In genomic region chr6:79077680-79078056, GRCh38 we compare ENCODE assay signal across 8 cellular contexts. TPM values are rescaled to one million over a fixed set of nuclear protein-coding genes. Genes with fewer than 3 reads are reported as not detected.
DNase-seq lines count a peak whose midpoint lies in the region; ATAC-seq and TF ChIP-seq lines count a peak whose summit lies in the region.

No MANE protein-coding gene starts in this region.

- H3K27ac ChIP-seq in MM.1S (ENCODE audit: low read length): peak overlapping the region; percentile 88
- peak overlapping the region; percentile 99 for H3K27ac ChIP-seq in cardiac muscle cell

- H3K4me1 ChIP-seq in MM.1S (ENCODE audit: low read length) (peaks cover 39% of the 10 kb centered on the region), cardiac muscle cell (ENCODE audit: low read depth) (peaks cover 24% of the 10 kb centered on the region)

- peak; percentile 31 for ATAC-seq in sciatic nerve

- H3K9ac ChIP-seq in MM.1S (ENCODE audit: low read length): peak overlapping the region; percentile 93

- DNase-seq in activated gamma-delta T cell treated with Interleukin-2 at 50 U/mL for 16 hours (peak; percentile 40), activated gamma-delta T cell (lab: John Stamatoyannopoulos, UW) (no peak), HCEC 1CT (peak; percentile 57), MM.1S (peak; percentile 44), cardiac muscle cell (ENCODE audit: low read depth in 1 of 2, low spot score in 1 of 2) (peak in 1 of 2 donors; percentile 62), sciatic nerve (ENCODE audit: low spot score) (no peak)
- DNase-seq in activated CD4-positive, alpha-beta T cell treated with anti-CD3 and anti-CD28 coated beads, Interleukin-2, amount 50 U/mL, for 48 hours: peak; percentile 52 to 54
- no peak for DNase-seq in activated effector memory CD4-positive, alpha-beta T cell treated with Interleukin-2 at 50 U/mL for 16 hours

- intact Hi-C loops in sciatic nerve (cut with DNase I): no loop called here

- H3K27me3 ChIP-seq in MM.1S (replicated peaks; ENCODE audit: insufficient read depth, low read length) (no peaks in the 10 kb centered on the region), cardiac muscle cell (no peaks in the 10 kb centered on the region)

- H3K79me2 ChIP-seq in MM.1S (ENCODE audit: low read length): peaks cover 41% of the 10 kb centered on the region

- H3K36me3 ChIP-seq in MM.1S (replicated peaks; ENCODE audit: insufficient read depth, low read length): peaks cover 3% of the 10 kb centered on the region; the same call in 1 of the 2 replicates
- no peaks in the 10 kb centered on the region for H3K36me3 ChIP-seq in cardiac muscle cell

- H3K9me3 ChIP-seq in MM.1S (replicated peaks; ENCODE audit: insufficient read depth, low read length) (no peaks in the 10 kb centered on the region), cardiac muscle cell (ENCODE audit: low read depth) (no peaks in the 10 kb centered on the region)

- no peaks in the 10 kb centered on the region for H4K20me1 ChIP-seq in MM.1S (ENCODE audit: insufficient read depth, low read length)

- H3F3A ChIP-seq in MM.1S (ENCODE audit: insufficient read depth, low read length): peaks cover 19% of the 10 kb centered on the region

- H3K9me2 ChIP-seq in MM.1S (replicated peaks; ENCODE audit: insufficient read depth, low read length): no peaks in the 10 kb centered on the region

- TF ChIP-seq CTCF in MM.1S (IDR thresholded peaks at IDR 0.05; ENCODE audit: low read length) (no peak), cardiac muscle cell (IDR thresholded peaks at IDR 0.05; ENCODE audit: low read depth, low read length) (no peak)

- H2AFZ ChIP-seq in MM.1S (ENCODE audit: low read length): peak overlapping the region; percentile 85

- peak overlapping the region; percentile 71 for H3K4me2 ChIP-seq in MM.1S (ENCODE audit: low read depth, low read length)

- H3K4me3 ChIP-seq in MM.1S (ENCODE audit: low read length) (peak overlapping the region; percentile 90), cardiac muscle cell (peak overlapping the region; percentile 93)

RNA-seq across cellular contexts. Expression of gene PHIP, which starts 0.4 kb away (rescaled TPM):
- total RNA-seq in cardiac muscle cell (13.0 and 26.5 TPM in 2 replicates), sciatic nerve (43.6 TPM)
- 14.8 and 19.2 TPM in 2 replicates for polyA plus RNA-seq in cardiac muscle cell

Comparison
In these comparisons a context has a peak if more than half of its experiments do, and no peak if none do; other contexts are left out.
1. DNase-seq: peak in activated gamma-delta T cell treated with Interleukin-2 at 50 U/mL for 16 hours (single experiment), HCEC 1CT (single experiment), MM.1S (single experiment) and activated CD4-positive, alpha-beta T cell treated with anti-CD3 and anti-CD28 coated beads, Interleukin-2, amount 50 U/mL, for 48 hours (2 of 2); none in activated gamma-delta T cell (single experiment), sciatic nerve (single experiment) and activated effector memory CD4-positive, alpha-beta T cell treated with Interleukin-2 at 50 U/mL for 16 hours (single experiment).